In genomic region chr12:14399871-14400270, GRCh38 we compare ENCODE assay signal across 9 cellular contexts. TPM values are rescaled to one million over a fixed set of nuclear protein-coding genes. Genes with fewer than 3 reads are reported as not detected.
DNase-seq lines count a peak whose midpoint lies in the region; ATAC-seq, FAIRE-seq and TF ChIP-seq lines count a peak whose summit lies in the region.
"Had no signal": no experiment of that assay in that cellular context is flagged by ENCODE, and none has a peak within 500 bp of the region (broad histone marks: within the 10 kb centered on the region; RNA-seq: fewer than 3 reads in every experiment).

No MANE protein-coding gene starts in this region.

- H4K20me1 ChIP-seq in Karpas-422 (ENCODE audit: insufficient read depth, low read depth, low read length) = no peaks in the 10 kb centered on the region

- H3K9me3 ChIP-seq in Karpas-422 (ENCODE audit: low read length) = peaks cover 6% of the 10 kb centered on the region; the same call in 1 of the 2 replicates

- peak overlapping the region; percentile 3 for H3K4me3 Mint-ChIP-seq in natural killer cell

- no peak overlapping the region for H3K9ac ChIP-seq in Karpas-422 (ENCODE audit: low read length)

- no peaks in the 10 kb centered on the region for H3K9me2 ChIP-seq in Karpas-422 (replicated peaks; ENCODE audit: insufficient read depth, low read length)

- no peaks in the 10 kb centered on the region for H3K9me3 Mint-ChIP-seq in natural killer cell

- H3K36me3 ChIP-seq in Karpas-422 (ENCODE audit: insufficient read depth, low read length) = peaks cover 14% of the 10 kb centered on the region

- intact Hi-C loops in natural killer cell (cut with micrococcal nuclease) = no loop called here

- no peak overlapping the region for H2AFZ ChIP-seq in Karpas-422 (ENCODE audit: low read length)

- no peak for TF ChIP-seq CTCF in natural killer cell (IDR thresholded peaks at IDR 0.05)

- peak overlapping the region; percentile 3 for H3K4me2 ChIP-seq in Karpas-422 (ENCODE audit: low read depth, low read length, poor library complexity, severe bottlenecking)

- H3K27ac Mint-ChIP-seq in natural killer cell = peak overlapping the region; percentile 85 to 93

- no peak for ATAC-seq in natural killer cell
- no peak for ATAC-seq in left lobe of liver

- peaks cover 95% of the 10 kb centered on the region for H3K79me2 ChIP-seq in Karpas-422 (ENCODE audit: low read length)

- FAIRE-seq in GM19239 (lab: Jason Lieb, UNC) = no peak

- H3K4me1 Mint-ChIP-seq in natural killer cell = peaks cover 69 to 86% of the 10 kb centered on the region in 2 donors

- DNase-seq in DMS114 treated with DMSO at 0.1 percent for 48 hours (lab: John Stamatoyannopoulos, UW; ENCODE audit: unreplicated experiment) = peak; percentile 62
- no peak for DNase-seq in Karpas-422
- DNase-seq in astrocyte of the hippocampus (ENCODE audit: low read depth, low spot score) = peak; percentile 64
- no peak for DNase-seq in natural killer cell
- no peak for DNase-seq in H4 (ENCODE audit: low spot score)
- no peak for DNase-seq in left lobe of liver (ENCODE audit: low spot score)
- no peak for DNase-seq in GM19239 (ENCODE audit: insufficient read length, low spot score)
- no peak for DNase-seq in NCI-H345 (lab: John Stamatoyannopoulos, UW)
- DNase-seq: Kasumi-1 had no signal

- H3K27ac ChIP-seq in Karpas-422 (ENCODE audit: low read length) = 0 out of 2 replicates have a peak overlapping the region, but pooled peaks have one; percentile 1

- H3K27me3 ChIP-seq in Karpas-422 (ENCODE audit: low read length) = no peaks in the 10 kb centered on the region

- no peaks in the 10 kb centered on the region for H3K36me3 Mint-ChIP-seq in natural killer cell

- no peaks in the 10 kb centered on the region for H3K27me3 Mint-ChIP-seq in natural killer cell (ENCODE audit: low read depth in 2 of 2)

- no peak overlapping the region for H3K4me3 ChIP-seq in Karpas-422 (ENCODE audit: low read length)

- peaks cover 67% of the 10 kb centered on the region for H3K4me1 ChIP-seq in Karpas-422 (ENCODE audit: low read length)

RNA-seq across cellular contexts. Expression of gene ATF7IP, which starts 34.4 kb away (rescaled TPM):
- total RNA-seq in Karpas-422 (2014; rRNA removed; shearing (Covaris generic); ENCODE audit: low replicate concordance) = 32.8 and 88.4 TPM in 2 replicates
- total RNA-seq in natural killer cell = 100 to 1,000 TPM; 161 to 180 (median 173) TPM
- total RNA-seq in H4 (2014; rRNA removed; shearing (Covaris generic)) = 34.2 and 51.3 TPM in 2 replicates
- total RNA-seq in left lobe of liver = 38.8 TPM

Comparison
In these comparisons a context has a peak if more than half of its experiments do, and no peak if none do; other contexts are left out.
1. DNase-seq: peak in DMS114 treated with DMSO at 0.1 percent for 48 hours (single experiment) and astrocyte of the hippocampus (single experiment); none in Karpas-422 (single experiment), natural killer cell (single experiment), H4 (single experiment), left lobe of liver (single experiment), GM19239 (single experiment) and NCI-H345 (single experiment).